ENCODE assay signal across 9 cellular contexts in genomic region chr4:336099-336892, GRCh38. TPM values are rescaled to one million over a fixed set of nuclear protein-coding genes. Genes with fewer than 3 reads are reported as not detected.
DNase-seq lines count a peak whose midpoint lies in the region; ATAC-seq and TF ChIP-seq lines count a peak whose summit lies in the region.
"Had no signal": no experiment of that assay in that cellular context is flagged by ENCODE, and none has a peak within 500 bp of the region (broad histone marks: within the 10 kb centered on the region; RNA-seq: fewer than 3 reads in every experiment).

No MANE protein-coding gene starts in this region.

- DNase-seq in AG09309 (ENCODE audit: low read depth) = no peak
- DNase-seq in activated T-helper 2 cell treated with anti-CD3 and anti-CD28 coated beads, Interferon-gamma antibody, Interleukin-2, Interleukin-4, amounts not matched to agents 10 μg/mL and 5 μg/mL and 100 μg/mL, durations not matched to agents 14 hours and 24 hours and 36 hours (ENCODE audit: low spot score) = no peak
- DNase-seq in heart left ventricle = peak; percentile 49 to 79 (median 61)
- DNase-seq in progenitor cell of endocrine pancreas (ENCODE audit: low spot score, unreplicated experiment) = peak; percentile 18
- DNase-seq in NCI-H1436 treated with DMSO at 0.1 percent for 48 hours (lab: John Stamatoyannopoulos, UW) = no peak
- no peak for DNase-seq in foreskin melanocyte

- peak overlapping the region; percentile 18 for H3K27ac Mint-ChIP-seq in activated T-helper 2 cell treated with anti-CD3 and anti-CD28 coated beads, Interferon-gamma antibody, Interleukin-2, Interleukin-4, amounts not matched to agents 10 μg/mL and 5 μg/mL and 100 μg/mL, durations not matched to agents 14 hours and 24 hours and 36 hours
- peak overlapping the region; percentile 31 for H3K27ac Mint-ChIP-seq in progenitor cell of endocrine pancreas

- peaks cover 30% of the 10 kb centered on the region for H3K9me3 Mint-ChIP-seq in activated T-helper 2 cell treated with anti-CD3 and anti-CD28 coated beads, Interferon-gamma antibody, Interleukin-2, Interleukin-4, amounts not matched to agents 10 μg/mL and 5 μg/mL and 100 μg/mL, durations not matched to agents 14 hours and 24 hours and 36 hours
- H3K9me3 Mint-ChIP-seq in progenitor cell of endocrine pancreas (ENCODE audit: low read depth) = peaks cover 5% of the 10 kb centered on the region

- H3K9me3 ChIP-seq in heart left ventricle = peaks cover 0 to 24% (median 0%) of the 10 kb centered on the region in 12 donors

- peak in 1 of 2 donors; percentile 44 for TF ChIP-seq POLR2A in heart left ventricle (IDR thresholded peaks at IDR 0.05)

- TF ChIP-seq CTCF in AG09309 (IDR thresholded peaks at IDR 0.05; ENCODE audit: control insufficient read depth, insufficient read depth, low read depth, low read length, missing control alignments) (no peak), heart left ventricle (IDR thresholded peaks at IDR 0.05) (no peak), progenitor cell of endocrine pancreas (IDR thresholded peaks at IDR 0.05; ENCODE audit: unreplicated experiment) (no peak)

- ATAC-seq in GM21576 (IDR thresholded peaks at IDR 0.05; ENCODE audit: unreplicated experiment) (peak; percentile 1), heart left ventricle (peak in 2 of 4 donors; percentile 32 to 50), GM18873 (IDR thresholded peaks at IDR 0.05; ENCODE audit: low FRiP score, unreplicated experiment) (no peak)

- H3K27me3 Mint-ChIP-seq in activated T-helper 2 cell treated with anti-CD3 and anti-CD28 coated beads, Interferon-gamma antibody, Interleukin-2, Interleukin-4, amounts not matched to agents 10 μg/mL and 5 μg/mL and 100 μg/mL, durations not matched to agents 14 hours and 24 hours and 36 hours (ENCODE audit: low read depth) = no peaks in the 10 kb centered on the region
- H3K27me3 Mint-ChIP-seq in progenitor cell of endocrine pancreas = no peaks in the 10 kb centered on the region

- H3K27ac ChIP-seq in heart left ventricle = peak overlapping the region; percentile 93 to 99 (median 95)
- H3K27ac ChIP-seq: foreskin keratinocyte had no signal

- H3K4me3 ChIP-seq in AG09309 (ENCODE audit: control insufficient read depth, low read depth, low read length) = peak overlapping the region; percentile 86
- peak overlapping the region; percentile 66 to 99 (median 93) for H3K4me3 ChIP-seq in heart left ventricle

- H3K36me3 Mint-ChIP-seq in activated T-helper 2 cell treated with anti-CD3 and anti-CD28 coated beads, Interferon-gamma antibody, Interleukin-2, Interleukin-4, amounts not matched to agents 10 μg/mL and 5 μg/mL and 100 μg/mL, durations not matched to agents 14 hours and 24 hours and 36 hours (ENCODE audit: low read depth) = peaks cover 40% of the 10 kb centered on the region
- H3K36me3 Mint-ChIP-seq in progenitor cell of endocrine pancreas (ENCODE audit: insufficient read depth) = peaks cover 27% of the 10 kb centered on the region

- H3K4me1 ChIP-seq in heart left ventricle = peaks cover 0 to 30% (median 16%) of the 10 kb centered on the region in 12 donors
- H3K4me1 ChIP-seq: foreskin keratinocyte had no signal

- peak overlapping the region; percentile 67 for H3K4me3 Mint-ChIP-seq in activated T-helper 2 cell treated with anti-CD3 and anti-CD28 coated beads, Interferon-gamma antibody, Interleukin-2, Interleukin-4, amounts not matched to agents 10 μg/mL and 5 μg/mL and 100 μg/mL, durations not matched to agents 14 hours and 24 hours and 36 hours (ENCODE audit: low read depth)
- H3K4me3 Mint-ChIP-seq in progenitor cell of endocrine pancreas (ENCODE audit: low read depth) = peak overlapping the region; percentile 99

- H3K27me3 ChIP-seq in heart left ventricle = no peaks in the 10 kb centered on the region
- H3K27me3 ChIP-seq: foreskin keratinocyte had no signal

- peaks cover 14% of the 10 kb centered on the region for H3K4me1 Mint-ChIP-seq in activated T-helper 2 cell treated with anti-CD3 and anti-CD28 coated beads, Interferon-gamma antibody, Interleukin-2, Interleukin-4, amounts not matched to agents 10 μg/mL and 5 μg/mL and 100 μg/mL, durations not matched to agents 14 hours and 24 hours and 36 hours (ENCODE audit: low read depth)
- peaks cover 14% of the 10 kb centered on the region for H3K4me1 Mint-ChIP-seq in progenitor cell of endocrine pancreas (ENCODE audit: low read depth)

- WGBS in heart left ventricle, 4 donors = 3 to 16% (median 4%) methylated on average over 12 to 71 of the region's 71 CpGs

- no peaks in the 10 kb centered on the region for H3K36me3 ChIP-seq in heart left ventricle

- intact Hi-C loops in activated T-helper 2 cell treated with anti-CD3 and anti-CD28 coated beads, Interferon-gamma antibody, Interleukin-2, Interleukin-4, amounts not matched to agents 10 μg/mL and 5 μg/mL and 100 μg/mL, durations not matched to agents 14 hours and 24 hours and 36 hours (cut with micrococcal nuclease) = loop anchor here (2.0 to 5.0 kb wide), 4 partner anchors 36 to 346 kb away; partner anchors contain the start of gene ZNF718
- intact Hi-C loops in heart left ventricle (cut with DNase I) = loop anchor here in 4 of 10 donors (5.0 to 10.0 kb wide), 4 partner anchors 91 to 161 kb away; partner anchors contain the start of genes PIGG (in 1 of the 4) and ZNF721 (in 1 of the 4)

RNA-seq across cellular contexts. Expression of gene ZNF141, which starts 1.3 kb away (rescaled TPM):
- total RNA-seq in activated T-helper 2 cell treated with anti-CD3 and anti-CD28 coated beads, Interferon-gamma antibody, Interleukin-2, Interleukin-4, amounts not matched to agents 10 μg/mL and 5 μg/mL and 100 μg/mL, durations not matched to agents 14 hours and 24 hours and 36 hours = 23.8 and 27.5 TPM in 2 replicates
- total RNA-seq in heart left ventricle (10 to 100 TPM in 2 of 9 donors, 1 to 10 TPM in 7; 3.3 to 12.5 (median 8.7) TPM), progenitor cell of endocrine pancreas (30.9 and 32.5 TPM in 2 replicates)
- polyA plus RNA-seq in heart left ventricle = 1 to 10 TPM; 2.6 to 3.0 TPM

RNA-seq across cellular contexts. Expression of gene ZNF732, which starts 31.0 kb away (rescaled TPM):
- not detected in 2 replicates for total RNA-seq in activated T-helper 2 cell treated with anti-CD3 and anti-CD28 coated beads, Interferon-gamma antibody, Interleukin-2, Interleukin-4, amounts not matched to agents 10 μg/mL and 5 μg/mL and 100 μg/mL, durations not matched to agents 14 hours and 24 hours and 36 hours
- total RNA-seq in heart left ventricle = under 1 TPM in 1 of 9 donors, not detected in 8; 0.32 TPM
- under 1 TPM; 0.04 to 0.08 TPM for polyA plus RNA-seq in heart left ventricle
- 2.2 TPM in 2 replicates for total RNA-seq in progenitor cell of endocrine pancreas

Comparison
In these comparisons a context has a peak if more than half of its experiments do, and no peak if none do; other contexts are left out.
1. DNase-seq: peak in heart left ventricle (5 of 5) and progenitor cell of endocrine pancreas (single experiment); none in AG09309 (single experiment), activated T-helper 2 cell treated with anti-CD3 and anti-CD28 coated beads, Interferon-gamma antibody, Interleukin-2, Interleukin-4, amounts not matched to agents 10 μg/mL and 5 μg/mL and 100 μg/mL, durations not matched to agents 14 hours and 24 hours and 36 hours (single experiment), NCI-H1436 treated with DMSO at 0.1 percent for 48 hours (single experiment) and foreskin melanocyte (single experiment).